8 cellular contexts compared by ENCODE assay signal in genomic region chr20:44056010-44056698, GRCh38.
DNase-seq lines count a peak whose midpoint lies in the region; ATAC-seq and TF ChIP-seq lines count a peak whose summit lies in the region.

No MANE protein-coding gene starts in this region.

- H4K20me1 ChIP-seq in MM.1S (ENCODE audit: insufficient read depth, low read length), result no peaks in the 10 kb centered on the region

- intact Hi-C loops in psoas muscle (cut with DNase I), result no loop called here

- H3K27me3 ChIP-seq in MM.1S (replicated peaks; ENCODE audit: insufficient read depth, low read length) (no peaks in the 10 kb centered on the region), psoas muscle (ENCODE audit: insufficient read depth in 3 of 3, low read length in 2 of 3) (no peaks in the 10 kb centered on the region)

- H3K4me2 ChIP-seq in MM.1S (ENCODE audit: low read depth, low read length), result peak overlapping the region; percentile 10

- peak; percentile 77 for DNase-seq in ELF-1 (ENCODE audit: low read depth, low spot score)
- DNase-seq in MM.1S, result peak; percentile 56
- DNase-seq in activated CD4-positive, alpha-beta T cell treated with anti-CD3 and anti-CD28 coated beads, Interleukin-2, amount 50 U/mL, for 4 hours, result peak; percentile 53 to 56
- peak; percentile 20 for DNase-seq in fibroblast of villous mesenchyme (ENCODE audit: low read depth)
- no peak for DNase-seq in psoas muscle
- no peak for DNase-seq in NCI-H2107 treated with DMSO at 0.1 percent for 48 hours (lab: John Stamatoyannopoulos, UW; ENCODE audit: unreplicated experiment)

- H3K27ac ChIP-seq in MM.1S (ENCODE audit: low read length) (peak overlapping the region; percentile 49; the same call in 1 of the 2 replicates), psoas muscle (no peak overlapping the region)

- peak overlapping the region; percentile 35; the same call in 1 of the 2 replicates for H3K9ac ChIP-seq in MM.1S (ENCODE audit: low read length)

- 63 to 66% (median 65%) methylated on average over 13 of the region's 13 CpGs for WGBS in psoas muscle, 3 donors

- H2AFZ ChIP-seq in MM.1S (ENCODE audit: low read length), result no peak overlapping the region

- no peaks in the 10 kb centered on the region for H3F3A ChIP-seq in MM.1S (ENCODE audit: insufficient read depth, low read length)

- peak; percentile 62 for TF ChIP-seq CTCF in MM.1S (IDR thresholded peaks at IDR 0.05; ENCODE audit: low read length)
- TF ChIP-seq CTCF in fibroblast of villous mesenchyme (IDR thresholded peaks at IDR 0.05; ENCODE audit: insufficient read depth, low read depth, low read length), result peak; percentile 50
- TF ChIP-seq CTCF in psoas muscle (IDR thresholded peaks at IDR 0.05), result peak; percentile 52

- H3K36me3 ChIP-seq in MM.1S (replicated peaks; ENCODE audit: insufficient read depth, low read length) (0 out of 2 replicates have a peak, but pooled peaks cover 3% of the 10 kb centered on the region), psoas muscle (ENCODE audit: insufficient read depth in 1 of 2, low read depth in 1 of 2) (no peaks in the 10 kb centered on the region)

- H3K4me1 ChIP-seq in MM.1S (ENCODE audit: low read length) (0 out of 2 replicates have a peak, but pooled peaks cover 9% of the 10 kb centered on the region), psoas muscle (no peaks in the 10 kb centered on the region)

- H3K4me3 ChIP-seq in MM.1S (ENCODE audit: low read length) (no peak overlapping the region), fibroblast of villous mesenchyme (ENCODE audit: low read depth, low read length) (no peak overlapping the region), psoas muscle (no peak overlapping the region)

- ATAC-seq in psoas muscle (peak; percentile 69 to 88 (median 82)), GM21529 (IDR thresholded peaks at IDR 0.05; ENCODE audit: unreplicated experiment) (no peak), GM19455 (IDR thresholded peaks at IDR 0.05; ENCODE audit: unreplicated experiment) (no peak)

- H3K9me3 ChIP-seq in MM.1S (replicated peaks; ENCODE audit: insufficient read depth, low read length) (no peaks in the 10 kb centered on the region), psoas muscle (no peaks in the 10 kb centered on the region)

- no peaks in the 10 kb centered on the region for H3K9me2 ChIP-seq in MM.1S (replicated peaks; ENCODE audit: insufficient read depth, low read length)

- no peaks in the 10 kb centered on the region for H3K79me2 ChIP-seq in MM.1S (ENCODE audit: low read length)

Comparison
In these comparisons a context has a peak if more than half of its experiments do, and no peak if none do; other contexts are left out.
1. DNase-seq: peak in ELF-1 (single experiment), MM.1S (single experiment), activated CD4-positive, alpha-beta T cell treated with anti-CD3 and anti-CD28 coated beads, Interleukin-2, amount 50 U/mL, for 4 hours (2 of 2) and fibroblast of villous mesenchyme (single experiment); none in psoas muscle (0 of 2) and NCI-H2107 treated with DMSO at 0.1 percent for 48 hours (single experiment).
2. ATAC-seq: peak in psoas muscle (4 of 4); none in GM21529 (single experiment) and GM19455 (single experiment).
3. Peak in every context shown above with its lines, with median percentiles within 50 percentile points of each other: CTCF ChIP-seq.